In the genomic region with DNA sequence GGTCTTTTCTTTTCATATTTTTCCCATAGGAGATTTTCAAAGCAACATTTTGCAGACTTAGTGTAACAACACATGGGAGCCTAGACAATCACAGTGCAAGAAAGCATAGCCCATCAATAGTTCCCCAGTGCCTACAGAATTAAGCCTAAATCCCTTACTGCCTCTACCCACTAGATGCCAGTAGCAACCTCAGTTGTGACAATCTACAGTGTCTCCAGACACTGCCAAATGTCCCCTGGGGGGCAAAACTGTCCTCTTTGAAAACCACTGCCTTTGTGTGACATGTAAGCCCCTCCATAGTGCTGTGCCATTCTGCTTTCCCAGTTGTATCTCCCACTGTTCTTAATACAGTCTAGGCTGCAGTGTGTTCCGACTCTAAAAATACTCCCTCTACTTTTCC, we compare ENCODE assay signal across 14 cellular contexts.
DNase-seq lines count a peak whose midpoint lies in the region; ATAC-seq and TF ChIP-seq lines count a peak whose summit lies in the region.
"Had no signal": no experiment of that assay in that cellular context is flagged by ENCODE, and none has a peak within 500 bp of the region (broad histone marks: within the 10 kb centered on the region; RNA-seq: fewer than 3 reads in every experiment).

No MANE protein-coding gene starts in this region.

- CTCF ChIA-PET in GM10248 (lab: Yijun Ruan, JAX): no interaction called here

- intact Hi-C loops in activated CD4-positive, alpha-beta T cell treated with anti-CD3 and anti-CD28 coated beads, Interleukin-2, amount 10 ng/mL, durations not matched to agents 24 days and 14 days (cut with micrococcal nuclease): no loop called here

- POLR2A ChIA-PET in GM10248 (lab: Yijun Ruan, JAX): no interaction called here

- no peak for DNase-seq in GM10248 (ENCODE audit: extremely low spot score)
- peak in 29 of 56 donors; percentile 2 to 56 (median 13) for DNase-seq in amygdala (lab: John Stamatoyannopoulos, UW)
- DNase-seq in middle frontal gyrus (ENCODE audit: extremely low spot score, low spot score): peak; percentile 30
- no peak for DNase-seq in activated CD4-positive, alpha-beta T cell treated with anti-CD3 and anti-CD28 coated beads, Interleukin-2, amount 10 ng/mL, durations not matched to agents 24 days and 14 days
- no peak for DNase-seq in central memory CD4-positive, alpha-beta T cell
- DNase-seq: activated effector memory CD4-positive, alpha-beta T cell treated with anti-CD3 and anti-CD28 coated beads, Interleukin-2, amount 50 U/mL, for 16 hours; CD8-positive, alpha-beta T cell; effector memory CD8-positive, alpha-beta T cell; immature natural killer cell; NCI-H526 had no signal

- TF ChIP-seq CTCF in GM10248 (IDR thresholded peaks at IDR 0.05; ENCODE audit: control extremely low read depth, extremely low read depth, low read depth, missing control alignments): peak; percentile 8

- no peak overlapping the region for H3K4me3 Mint-ChIP-seq in activated CD4-positive, alpha-beta T cell treated with anti-CD3 and anti-CD28 coated beads, Interleukin-2, amount 10 ng/mL, durations not matched to agents 24 days and 14 days
- H3K4me3 Mint-ChIP-seq: CD8-positive, alpha-beta T cell; effector memory CD8-positive, alpha-beta T cell; immature natural killer cell had no signal

- no peaks in the 10 kb centered on the region for H3K27me3 Mint-ChIP-seq in activated CD4-positive, alpha-beta T cell treated with anti-CD3 and anti-CD28 coated beads, Interleukin-2, amount 10 ng/mL, durations not matched to agents 24 days and 14 days
- H3K27me3 Mint-ChIP-seq: effector memory CD8-positive, alpha-beta T cell had no signal

- no peak overlapping the region for H3K27ac Mint-ChIP-seq in activated CD4-positive, alpha-beta T cell treated with anti-CD3 and anti-CD28 coated beads, Interleukin-2, amount 10 ng/mL, durations not matched to agents 24 days and 14 days
- H3K27ac Mint-ChIP-seq: CD8-positive, alpha-beta T cell; effector memory CD8-positive, alpha-beta T cell; immature natural killer cell had no signal

- peak; percentile 88 for ATAC-seq in HG03432 (IDR thresholded peaks at IDR 0.05; ENCODE audit: unreplicated experiment)
- ATAC-seq in GM19455 (IDR thresholded peaks at IDR 0.05; ENCODE audit: unreplicated experiment): no peak
- no peak for ATAC-seq in GM21367 (IDR thresholded peaks at IDR 0.05; ENCODE audit: unreplicated experiment)
- ATAC-seq: CD8-positive, alpha-beta T cell; effector memory CD8-positive, alpha-beta T cell; HCT116 had no signal

- H3K9me3 Mint-ChIP-seq in activated CD4-positive, alpha-beta T cell treated with anti-CD3 and anti-CD28 coated beads, Interleukin-2, amount 10 ng/mL, durations not matched to agents 24 days and 14 days: no peaks in the 10 kb centered on the region

- no peaks in the 10 kb centered on the region for H3K4me1 Mint-ChIP-seq in activated CD4-positive, alpha-beta T cell treated with anti-CD3 and anti-CD28 coated beads, Interleukin-2, amount 10 ng/mL, durations not matched to agents 24 days and 14 days
- H3K4me1 Mint-ChIP-seq: immature natural killer cell had no signal

- no peaks in the 10 kb centered on the region for H3K36me3 Mint-ChIP-seq in activated CD4-positive, alpha-beta T cell treated with anti-CD3 and anti-CD28 coated beads, Interleukin-2, amount 10 ng/mL, durations not matched to agents 24 days and 14 days (ENCODE audit: low read depth)
- H3K36me3 Mint-ChIP-seq: CD8-positive, alpha-beta T cell; immature natural killer cell had no signal

Comparison
In these comparisons a context has a peak if more than half of its experiments do, and no peak if none do; other contexts are left out.
1. DNase-seq: peak in amygdala (29 of 56) and middle frontal gyrus (single experiment); none in GM10248 (single experiment), activated CD4-positive, alpha-beta T cell treated with anti-CD3 and anti-CD28 coated beads, Interleukin-2, amount 10 ng/mL, durations not matched to agents 24 days and 14 days (single experiment) and central memory CD4-positive, alpha-beta T cell (single experiment).